2 cellular contexts compared by ENCODE assay signal in the genomic region with DNA sequence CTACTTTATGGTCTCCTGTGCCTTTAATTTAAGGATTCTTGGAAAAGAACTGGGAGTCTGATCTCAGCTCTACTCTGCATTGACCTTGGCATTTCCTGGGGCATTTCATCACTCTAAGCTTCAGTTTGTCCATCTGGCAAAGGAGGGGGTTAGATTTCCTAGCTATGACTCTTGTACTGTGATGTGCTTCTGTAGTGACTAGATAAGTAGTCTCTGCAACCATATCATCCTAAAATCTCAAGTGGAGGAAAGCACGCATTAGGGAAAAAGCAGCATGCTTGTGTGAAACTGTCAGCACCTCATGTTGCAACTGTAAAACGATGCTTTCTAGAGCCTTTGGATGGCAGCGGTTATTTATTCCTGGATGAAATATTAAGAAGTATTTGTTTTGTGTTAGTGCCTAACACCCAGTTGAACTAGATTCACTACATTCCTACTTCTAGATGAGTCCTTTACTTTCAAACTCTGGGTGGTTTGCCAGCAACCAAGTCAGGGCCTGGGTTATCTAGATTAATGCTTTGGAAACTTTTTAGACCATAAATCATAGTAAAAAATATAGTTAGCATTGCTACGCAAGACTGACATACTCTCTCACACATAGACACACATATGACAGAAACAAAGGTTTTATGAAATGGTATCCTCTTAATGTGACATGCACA.
TF ChIP-seq lines count a peak whose summit lies in the region.

No MANE protein-coding gene starts in this region.

TF ChIP-seq in K562, 482 proteins besides CTCF, POLR2A, EP300 and RAD21 (continued from another document and continues in another):
- TF ChIP-seq, protein P1, sequence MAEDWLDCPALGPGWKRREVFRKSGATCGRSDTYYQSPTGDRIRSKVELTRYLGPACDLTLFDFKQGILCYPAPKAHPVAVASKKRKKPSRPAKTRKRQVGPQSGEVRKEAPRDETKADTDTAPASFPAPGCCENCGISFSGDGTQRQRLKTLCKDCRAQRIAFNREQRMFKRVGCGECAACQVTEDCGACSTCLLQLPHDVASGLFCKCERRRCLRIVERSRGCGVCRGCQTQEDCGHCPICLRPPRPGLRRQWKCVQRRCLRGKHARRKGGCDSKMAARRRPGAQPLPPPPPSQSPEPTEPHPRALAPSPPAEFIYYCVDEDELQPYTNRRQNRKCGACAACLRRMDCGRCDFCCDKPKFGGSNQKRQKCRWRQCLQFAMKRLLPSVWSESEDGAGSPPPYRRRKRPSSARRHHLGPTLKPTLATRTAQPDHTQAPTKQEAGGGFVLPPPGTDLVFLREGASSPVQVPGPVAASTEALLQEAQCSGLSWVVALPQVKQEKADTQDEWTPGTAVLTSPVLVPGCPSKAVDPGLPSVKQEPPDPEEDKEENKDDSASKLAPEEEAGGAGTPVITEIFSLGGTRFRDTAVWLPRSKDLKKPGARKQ (CRISPR knock-in tag; IDR thresholded peaks at IDR 0.05), result no peak
- TF ChIP-seq, protein P2, sequence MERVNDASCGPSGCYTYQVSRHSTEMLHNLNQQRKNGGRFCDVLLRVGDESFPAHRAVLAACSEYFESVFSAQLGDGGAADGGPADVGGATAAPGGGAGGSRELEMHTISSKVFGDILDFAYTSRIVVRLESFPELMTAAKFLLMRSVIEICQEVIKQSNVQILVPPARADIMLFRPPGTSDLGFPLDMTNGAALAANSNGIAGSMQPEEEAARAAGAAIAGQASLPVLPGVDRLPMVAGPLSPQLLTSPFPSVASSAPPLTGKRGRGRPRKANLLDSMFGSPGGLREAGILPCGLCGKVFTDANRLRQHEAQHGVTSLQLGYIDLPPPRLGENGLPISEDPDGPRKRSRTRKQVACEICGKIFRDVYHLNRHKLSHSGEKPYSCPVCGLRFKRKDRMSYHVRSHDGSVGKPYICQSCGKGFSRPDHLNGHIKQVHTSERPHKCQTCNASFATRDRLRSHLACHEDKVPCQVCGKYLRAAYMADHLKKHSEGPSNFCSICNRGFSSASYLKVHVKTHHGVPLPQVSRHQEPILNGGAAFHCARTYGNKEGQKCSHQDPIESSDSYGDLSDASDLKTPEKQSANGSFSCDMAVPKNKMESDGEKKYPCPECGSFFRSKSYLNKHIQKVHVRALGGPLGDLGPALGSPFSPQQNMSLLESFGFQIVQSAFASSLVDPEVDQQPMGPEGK (CRISPR knock-in tag; IDR thresholded peaks at IDR 0.05; ENCODE audit: borderline replicate concordance), result no peak
- TF ChIP-seq BHLHE40 (IDR thresholded peaks at IDR 0.05; ENCODE audit: low read length), result peak; percentile 78
- TF ChIP-seq E2F3 (CRISPR knock-in tag; IDR thresholded peaks at IDR 0.05), result no peak
- TF ChIP-seq PURB (CRISPR knock-in tag; IDR thresholded peaks at IDR 0.05; ENCODE audit: low read depth), result no peak
- TF ChIP-seq WHSC1 (IDR thresholded peaks at IDR 0.05; ENCODE audit: low read length), result no peak
- no peak for TF ChIP-seq RAD51 (IDR thresholded peaks at IDR 0.05; ENCODE audit: borderline replicate concordance, low read depth)
- TF ChIP-seq, protein P3, sequence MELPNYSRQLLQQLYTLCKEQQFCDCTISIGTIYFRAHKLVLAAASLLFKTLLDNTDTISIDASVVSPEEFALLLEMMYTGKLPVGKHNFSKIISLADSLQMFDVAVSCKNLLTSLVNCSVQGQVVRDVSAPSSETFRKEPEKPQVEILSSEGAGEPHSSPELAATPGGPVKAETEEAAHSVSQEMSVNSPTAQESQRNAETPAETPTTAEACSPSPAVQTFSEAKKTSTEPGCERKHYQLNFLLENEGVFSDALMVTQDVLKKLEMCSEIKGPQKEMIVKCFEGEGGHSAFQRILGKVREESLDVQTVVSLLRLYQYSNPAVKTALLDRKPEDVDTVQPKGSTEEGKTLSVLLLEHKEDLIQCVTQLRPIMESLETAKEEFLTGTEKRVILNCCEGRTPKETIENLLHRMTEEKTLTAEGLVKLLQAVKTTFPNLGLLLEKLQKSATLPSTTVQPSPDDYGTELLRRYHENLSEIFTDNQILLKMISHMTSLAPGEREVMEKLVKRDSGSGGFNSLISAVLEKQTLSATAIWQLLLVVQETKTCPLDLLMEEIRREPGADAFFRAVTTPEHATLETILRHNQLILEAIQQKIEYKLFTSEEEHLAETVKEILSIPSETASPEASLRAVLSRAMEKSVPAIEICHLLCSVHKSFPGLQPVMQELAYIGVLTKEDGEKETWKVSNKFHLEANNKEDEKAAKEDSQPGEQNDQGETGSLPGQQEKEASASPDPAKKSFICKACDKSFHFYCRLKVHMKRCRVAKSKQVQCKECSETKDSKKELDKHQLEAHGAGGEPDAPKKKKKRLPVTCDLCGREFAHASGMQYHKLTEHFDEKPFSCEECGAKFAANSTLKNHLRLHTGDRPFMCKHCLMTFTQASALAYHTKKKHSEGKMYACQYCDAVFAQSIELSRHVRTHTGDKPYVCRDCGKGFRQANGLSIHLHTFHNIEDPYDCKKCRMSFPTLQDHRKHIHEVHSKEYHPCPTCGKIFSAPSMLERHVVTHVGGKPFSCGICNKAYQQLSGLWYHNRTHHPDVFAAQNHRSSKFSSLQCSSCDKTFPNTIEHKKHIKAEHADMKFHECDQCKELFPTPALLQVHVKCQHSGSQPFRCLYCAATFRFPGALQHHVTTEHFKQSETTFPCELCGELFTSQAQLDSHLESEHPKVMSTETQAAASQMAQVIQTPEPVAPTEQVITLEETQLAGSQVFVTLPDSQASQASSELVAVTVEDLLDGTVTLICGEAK (IDR thresholded peaks at IDR 0.05), result no peak
- TF ChIP-seq, protein P3 (CRISPR knock-in tag; IDR thresholded peaks at IDR 0.05), result no peak
- TF ChIP-seq NR3C1 (CRISPR knock-in tag; IDR thresholded peaks at IDR 0.05), result no peak
- peak; percentile 52; the same call in 1 of the 2 replicates for TF ChIP-seq CREM (IDR thresholded peaks at IDR 0.05; ENCODE audit: low read depth)
- peak; percentile 50; the same call in 1 of the 2 replicates for TF ChIP-seq KLF6 (CRISPR knock-in tag; IDR thresholded peaks at IDR 0.05; ENCODE audit: borderline replicate concordance)

TF ChIP-seq in HepG2, 621 proteins besides CTCF, POLR2A, EP300 and RAD21 (continued from another document):
- TF ChIP-seq, protein P4, sequence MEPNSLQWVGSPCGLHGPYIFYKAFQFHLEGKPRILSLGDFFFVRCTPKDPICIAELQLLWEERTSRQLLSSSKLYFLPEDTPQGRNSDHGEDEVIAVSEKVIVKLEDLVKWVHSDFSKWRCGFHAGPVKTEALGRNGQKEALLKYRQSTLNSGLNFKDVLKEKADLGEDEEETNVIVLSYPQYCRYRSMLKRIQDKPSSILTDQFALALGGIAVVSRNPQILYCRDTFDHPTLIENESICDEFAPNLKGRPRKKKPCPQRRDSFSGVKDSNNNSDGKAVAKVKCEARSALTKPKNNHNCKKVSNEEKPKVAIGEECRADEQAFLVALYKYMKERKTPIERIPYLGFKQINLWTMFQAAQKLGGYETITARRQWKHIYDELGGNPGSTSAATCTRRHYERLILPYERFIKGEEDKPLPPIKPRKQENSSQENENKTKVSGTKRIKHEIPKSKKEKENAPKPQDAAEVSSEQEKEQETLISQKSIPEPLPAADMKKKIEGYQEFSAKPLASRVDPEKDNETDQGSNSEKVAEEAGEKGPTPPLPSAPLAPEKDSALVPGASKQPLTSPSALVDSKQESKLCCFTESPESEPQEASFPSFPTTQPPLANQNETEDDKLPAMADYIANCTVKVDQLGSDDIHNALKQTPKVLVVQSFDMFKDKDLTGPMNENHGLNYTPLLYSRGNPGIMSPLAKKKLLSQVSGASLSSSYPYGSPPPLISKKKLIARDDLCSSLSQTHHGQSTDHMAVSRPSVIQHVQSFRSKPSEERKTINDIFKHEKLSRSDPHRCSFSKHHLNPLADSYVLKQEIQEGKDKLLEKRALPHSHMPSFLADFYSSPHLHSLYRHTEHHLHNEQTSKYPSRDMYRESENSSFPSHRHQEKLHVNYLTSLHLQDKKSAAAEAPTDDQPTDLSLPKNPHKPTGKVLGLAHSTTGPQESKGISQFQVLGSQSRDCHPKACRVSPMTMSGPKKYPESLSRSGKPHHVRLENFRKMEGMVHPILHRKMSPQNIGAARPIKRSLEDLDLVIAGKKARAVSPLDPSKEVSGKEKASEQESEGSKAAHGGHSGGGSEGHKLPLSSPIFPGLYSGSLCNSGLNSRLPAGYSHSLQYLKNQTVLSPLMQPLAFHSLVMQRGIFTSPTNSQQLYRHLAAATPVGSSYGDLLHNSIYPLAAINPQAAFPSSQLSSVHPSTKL (CRISPR knock-in tag; IDR thresholded peaks at IDR 0.05), result peak; percentile 60
- TF ChIP-seq BCL6 (CRISPR knock-in tag; IDR thresholded peaks at IDR 0.05), result 0 out of 2 replicates have a peak, but pooled peaks have one; percentile 23
- TF ChIP-seq LCORL (IDR thresholded peaks at IDR 0.05), result no peak
- TF ChIP-seq LCORL (CRISPR knock-in tag; IDR thresholded peaks at IDR 0.05), result no peak
